In genomic region chr17:42517516-42517915, GRCh38 we compare ENCODE assay signal across 1 cellular context.
TF ChIP-seq lines count a peak whose summit lies in the region.

No MANE protein-coding gene starts in this region.

TF ChIP-seq in K562, 482 proteins besides CTCF, POLR2A, EP300 and RAD21 (continued from another document and continues in another):
- no peak for TF ChIP-seq NCOA2 (IDR thresholded peaks at IDR 0.05; ENCODE audit: partially characterized antibody in 2 of 2)
- TF ChIP-seq NR0B1 (IDR thresholded peaks at IDR 0.05; ENCODE audit: partially characterized antibody): no peak
- TF ChIP-seq YBX1 (IDR thresholded peaks at IDR 0.05): no peak
- no peak for TF ChIP-seq PATZ1 (CRISPR knock-in tag; IDR thresholded peaks at IDR 0.05; ENCODE audit: borderline replicate concordance)
- TF ChIP-seq MLLT1 (IDR thresholded peaks at IDR 0.05): 0 out of 4 replicates have a peak, but pooled peaks of 1 of the 2 experiments have one; percentile 20
- TF ChIP-seq ZNF175 (CRISPR knock-in tag; IDR thresholded peaks at IDR 0.05; ENCODE audit: low read depth): no peak
- TF ChIP-seq MTF1 (CRISPR knock-in tag; IDR thresholded peaks at IDR 0.05; ENCODE audit: borderline replicate concordance): no peak
- no peak for TF ChIP-seq SP2 (IDR thresholded peaks at IDR 0.05; ENCODE audit: extremely low read depth, low read depth, low read length, poor library complexity, severe bottlenecking)
- no peak for TF ChIP-seq ZNF239 (CRISPR knock-in tag; IDR thresholded peaks at IDR 0.05)
- TF ChIP-seq COPS2 (conservative IDR thresholded peaks at IDR 0.05): no peak
- TF ChIP-seq ATF1 (CRISPR knock-in tag; IDR thresholded peaks at IDR 0.05): no peak
- TF ChIP-seq ATF1 (tag; IDR thresholded peaks at IDR 0.05): no peak
- 0 out of 2 replicates have a peak, but pooled peaks have one; percentile 33 for TF ChIP-seq ZBTB7A (IDR thresholded peaks at IDR 0.05; ENCODE audit: borderline replicate concordance, control insufficient read depth, low read depth, low read length)
- no peak for TF ChIP-seq PRDM10 (IDR thresholded peaks at IDR 0.05; ENCODE audit: partially characterized antibody)
- TF ChIP-seq ZNF347 (CRISPR knock-in tag; IDR thresholded peaks at IDR 0.05; ENCODE audit: low read depth): no peak
- no peak for TF ChIP-seq ETV5 (CRISPR knock-in tag; IDR thresholded peaks at IDR 0.05; ENCODE audit: low read depth)
- TF ChIP-seq TCF15 (CRISPR knock-in tag; IDR thresholded peaks at IDR 0.05): no peak
- TF ChIP-seq PHF21A (IDR thresholded peaks at IDR 0.05; ENCODE audit: borderline replicate concordance, low read depth): no peak
- no peak for TF ChIP-seq ZKSCAN3 (CRISPR knock-in tag; IDR thresholded peaks at IDR 0.05)
- no peak for TF ChIP-seq BCL6 (CRISPR knock-in tag; IDR thresholded peaks at IDR 0.05)
- TF ChIP-seq TOE1 (IDR thresholded peaks at IDR 0.05; ENCODE audit: borderline replicate concordance): 0 out of 2 replicates have a peak, but pooled peaks have one; percentile 46
- TF ChIP-seq TOE1 (CRISPR knock-in tag; IDR thresholded peaks at IDR 0.05; ENCODE audit: borderline replicate concordance, low read depth): no peak
- TF ChIP-seq PYGO2 (tag; IDR thresholded peaks at IDR 0.05): no peak
- TF ChIP-seq NR2C2 (CRISPR knock-in tag; IDR thresholded peaks at IDR 0.05): no peak
- no peak for TF ChIP-seq NR2C2 (tag; IDR thresholded peaks at IDR 0.05)
- TF ChIP-seq ZNF398 (CRISPR knock-in tag; IDR thresholded peaks at IDR 0.05): no peak
- TF ChIP-seq BMI1 (IDR thresholded peaks at IDR 0.05; ENCODE audit: low read length): no peak
- TF ChIP-seq ZFP1 (CRISPR knock-in tag; IDR thresholded peaks at IDR 0.05): no peak
- no peak for TF ChIP-seq ZNF436 (CRISPR knock-in tag; IDR thresholded peaks at IDR 0.05)
- TF ChIP-seq ZNF12 (CRISPR knock-in tag; IDR thresholded peaks at IDR 0.05): no peak
- peak; percentile 78 for TF ChIP-seq CTCFL (IDR thresholded peaks at IDR 0.05; ENCODE audit: borderline replicate concordance, insufficient read depth, low read depth, low read length, poor library complexity, severe bottlenecking)
- no peak for TF ChIP-seq TCF3 (CRISPR knock-in tag; IDR thresholded peaks at IDR 0.05)
- no peak for TF ChIP-seq SNIP1 (IDR thresholded peaks at IDR 0.05; ENCODE audit: low read depth)
- no peak for TF ChIP-seq ARHGAP35 (IDR thresholded peaks at IDR 0.05; ENCODE audit: partially characterized antibody)
- no peak for TF ChIP-seq SIX5 (IDR thresholded peaks at IDR 0.05; ENCODE audit: borderline replicate concordance in 1 of 2, insufficient read depth in 1 of 2, low read depth in 1 of 2, low read length in 2 of 2)
- no peak for TF ChIP-seq TCFL5 (CRISPR knock-in tag; conservative IDR thresholded peaks at IDR 0.05)
- TF ChIP-seq ZBTB9 (CRISPR knock-in tag; IDR thresholded peaks at IDR 0.05): no peak
- TF ChIP-seq ZNF584 (CRISPR knock-in tag; IDR thresholded peaks at IDR 0.05; ENCODE audit: low read depth): no peak
- TF ChIP-seq NFE2L1 (tag; IDR thresholded peaks at IDR 0.05; ENCODE audit: borderline replicate concordance, low read depth): no peak
- no peak for TF ChIP-seq SMAD2 (IDR thresholded peaks at IDR 0.05; ENCODE audit: low read depth, low read length)
- no peak for TF ChIP-seq FOXK1 (CRISPR knock-in tag; IDR thresholded peaks at IDR 0.05; ENCODE audit: borderline replicate concordance)
- TF ChIP-seq ZNF518B (CRISPR knock-in tag; IDR thresholded peaks at IDR 0.05): no peak
- TF ChIP-seq DLX4 (CRISPR knock-in tag; IDR thresholded peaks at IDR 0.05): no peak
- TF ChIP-seq OTX1 (CRISPR knock-in tag; IDR thresholded peaks at IDR 0.05): no peak
- TF ChIP-seq ZNF133 (CRISPR knock-in tag; IDR thresholded peaks at IDR 0.05): no peak
